Comparison of ENCODE assay signal across 12 cellular contexts in the genomic region with DNA sequence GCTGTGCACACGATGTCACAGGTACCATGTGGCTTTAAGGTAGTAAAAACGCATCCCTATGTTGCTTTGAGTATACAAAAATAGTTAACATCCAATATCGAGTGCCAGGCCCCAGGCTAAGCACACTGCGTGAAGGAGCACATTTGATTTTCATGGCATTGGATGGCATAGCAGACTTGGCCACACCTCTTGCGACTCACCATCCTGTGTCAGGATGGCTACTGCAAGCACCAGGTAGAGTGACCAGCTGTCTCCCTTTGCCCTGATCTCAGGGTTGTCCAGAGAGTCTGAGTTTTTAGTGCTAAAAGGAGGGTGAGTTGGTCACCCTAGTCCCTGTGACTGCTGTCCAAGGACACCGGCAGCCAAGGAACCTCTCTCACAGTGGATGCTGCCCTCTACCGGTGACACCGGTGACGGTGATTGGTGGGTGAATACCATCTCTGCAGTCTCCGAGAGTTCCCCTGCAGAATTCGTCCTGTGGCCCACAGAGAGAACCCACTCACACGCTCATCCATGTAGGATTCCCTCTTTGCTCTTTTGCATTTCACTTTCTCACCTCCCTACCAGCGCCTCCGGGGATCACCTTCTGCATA.
DNase-seq lines count a peak whose midpoint lies in the region; ATAC-seq and TF ChIP-seq lines count a peak whose summit lies in the region.
"Had no signal": no experiment of that assay in that cellular context is flagged by ENCODE, and none has a peak within 500 bp of the region (broad histone marks: within the 10 kb centered on the region; RNA-seq: fewer than 3 reads in every experiment).

No MANE protein-coding gene starts in this region.

- 0 out of 2 replicates have a peak overlapping the region, but pooled peaks have one; percentile 37 for H3K14ac ChIP-seq in IMR-90 (replicated peaks; ENCODE audit: low read depth, low read length)

- no peak overlapping the region; the same call in 2 of the 3 replicates for H2BK15ac ChIP-seq in IMR-90 (ENCODE audit: low read depth, low read length)

- H3K4me3 Mint-ChIP-seq in endothelial cell (ENCODE audit: unreplicated experiment): no peak overlapping the region
- H3K4me3 Mint-ChIP-seq in activated T-cell treated with anti-CD3 and anti-CD28 coated beads, Interleukin-2, amount 50 U/mL, for 72 hours: no peak overlapping the region
- H3K4me3 Mint-ChIP-seq: activated B cell treated with CpG ODN at 0.5 μM for 24 hours; natural killer cell treated with Interleukin-12 subunit alpha and Interleukin-12 subunit beta and Interleukin-15 and Interleukin-18, amount 100 ng/mL, for 72 hours had no signal

- H3K4me1 ChIP-seq in IMR-90 (ENCODE audit: control insufficient read depth, insufficient read depth, low read length) (peaks cover 2% of the 10 kb centered on the region; the same call in 1 of the 2 replicates), left lung (peaks cover 6 to 18% of the 10 kb centered on the region in 2 donors)

- H3K27ac Mint-ChIP-seq in endothelial cell (ENCODE audit: unreplicated experiment): no peak overlapping the region
- no peak overlapping the region for H3K27ac Mint-ChIP-seq in activated T-cell treated with anti-CD3 and anti-CD28 coated beads, Interleukin-2, amount 50 U/mL, for 72 hours
- H3K27ac Mint-ChIP-seq: activated B cell treated with CpG ODN at 0.5 μM for 24 hours; natural killer cell treated with Interleukin-12 subunit alpha and Interleukin-12 subunit beta and Interleukin-15 and Interleukin-18, amount 100 ng/mL, for 72 hours had no signal

- H3K4me2 ChIP-seq in IMR-90 (ENCODE audit: low read depth, low read length): no peak overlapping the region

- H3K9ac ChIP-seq in IMR-90 (ENCODE audit: low read depth, low read length): no peak overlapping the region

- no peak overlapping the region for H3K18ac ChIP-seq in IMR-90 (ENCODE audit: low read depth, low read length)

- no peak overlapping the region for H3K56ac ChIP-seq in IMR-90 (ENCODE audit: extremely low read depth, insufficient read depth, low read length)

- H3K9me1 ChIP-seq in IMR-90 (ENCODE audit: insufficient read depth, low read length): peaks cover 17% of the 10 kb centered on the region

- H3K36me3 ChIP-seq in IMR-90 (ENCODE audit: control insufficient read depth, insufficient read depth, low read length): peaks cover 5% of the 10 kb centered on the region
- H3K36me3 ChIP-seq in left lung: no peaks in the 10 kb centered on the region

- peaks cover 30% of the 10 kb centered on the region; the same call in 1 of the 2 replicates for H4K20me1 ChIP-seq in IMR-90 (ENCODE audit: insufficient read depth, low read length)

- H3K4ac ChIP-seq in IMR-90 (ENCODE audit: low read depth, low read length): peak overlapping the region; percentile 7; the same call in 1 of the 2 replicates

- in situ Hi-C loops in ACHN (cut with HindIII; ENCODE audit: low pct_ligation_motif_present, low pct_unique_long_range_greater_than_20kb, low sequenced_read_pairs): no loop called here
- in situ Hi-C loops in IMR-90 (cut with MboI; ENCODE audit: low sequenced_read_pairs): no loop called here

- CTCF ChIA-PET in IMR-90 (lab: Yijun Ruan, JAX): interaction anchor here (0.7 kb wide), 1 partner anchor 35 kb away, joined by 4 read pairs; no protein-coding TSS in a partner anchor

- H3K9me3 Mint-ChIP-seq in endothelial cell (ENCODE audit: unreplicated experiment): no peaks in the 10 kb centered on the region
- H3K9me3 Mint-ChIP-seq in activated T-cell treated with anti-CD3 and anti-CD28 coated beads, Interleukin-2, amount 50 U/mL, for 72 hours: no peaks in the 10 kb centered on the region
- H3K9me3 Mint-ChIP-seq: natural killer cell treated with Interleukin-12 subunit alpha and Interleukin-12 subunit beta and Interleukin-15 and Interleukin-18, amount 100 ng/mL, for 72 hours had no signal

- ATAC-seq in IMR-90 (ENCODE audit: low read depth) (no peak), left lung (peak; percentile 9), HG02571 (IDR thresholded peaks at IDR 0.05; ENCODE audit: unreplicated experiment) (no peak)
- no peak for ATAC-seq in activated T-cell treated with anti-CD3 and anti-CD28 coated beads, Interleukin-2, amount 50 U/mL, for 72 hours (replicated peaks in 1 of 2)
- ATAC-seq: natural killer cell treated with Interleukin-12 subunit alpha and Interleukin-12 subunit beta and Interleukin-15 and Interleukin-18, amount 100 ng/mL, for 72 hours had no signal

- no peak overlapping the region for H3K23ac ChIP-seq in IMR-90 (ENCODE audit: low read depth, low read length)

- no peak for TF ChIP-seq POLR2A in IMR-90 (IDR thresholded peaks at IDR 0.05; ENCODE audit: low read depth, low read length)

- H2BK20ac ChIP-seq in IMR-90 (ENCODE audit: low read depth, low read length): no peak overlapping the region

- TF ChIP-seq CTCF in IMR-90 (conservative IDR thresholded peaks at IDR 0.05; ENCODE audit: low read depth, low read length): no peak
- no peak for TF ChIP-seq CTCF in endothelial cell (IDR thresholded peaks at IDR 0.05; ENCODE audit: unreplicated experiment)
- TF ChIP-seq CTCF in left lung (IDR thresholded peaks at IDR 0.05): no peak

- 100% methylated on average over 2 of the region's 14 CpGs; no CpG with 5 or more reads in 1 of the 2 experiments for WGBS in IMR-90 (ENCODE audit: extremely low coverage in 2 of 2, insufficient read length in 1 of 2), 2 experiments

- H3K27ac ChIP-seq in IMR-90 (ENCODE audit: insufficient read depth, low read length): no peak overlapping the region
- no peak overlapping the region for H3K27ac ChIP-seq in left lung

- H3K27me3 ChIP-seq in IMR-90 (ENCODE audit: control insufficient read depth, insufficient read depth, low read length) (no peaks in the 10 kb centered on the region), left lung (no peaks in the 10 kb centered on the region)

- peaks cover 21 to 62% of the 10 kb centered on the region in 2 experiments for H3K79me1 ChIP-seq in IMR-90 (ENCODE audit: low read depth in 1 of 2, low read length in 2 of 2)

- no TSS peak for BruUV-seq in IMR-90 (replicated peaks; lab: Mats Ljungman, UMichigan)

- no peak overlapping the region for H3K4me3 ChIP-seq in IMR-90 (ENCODE audit: insufficient read depth, low read depth, low read length)
- no peak overlapping the region for H3K4me3 ChIP-seq in left lung

- no peak overlapping the region for H4K5ac ChIP-seq in IMR-90 (ENCODE audit: low read depth, low read length)

- H3K27me3 Mint-ChIP-seq in endothelial cell (ENCODE audit: unreplicated experiment): no peaks in the 10 kb centered on the region
- H3K27me3 Mint-ChIP-seq in activated T-cell treated with anti-CD3 and anti-CD28 coated beads, Interleukin-2, amount 50 U/mL, for 72 hours (ENCODE audit: low read depth): peaks cover 7% of the 10 kb centered on the region
- H3K27me3 Mint-ChIP-seq: activated B cell treated with CpG ODN at 0.5 μM for 24 hours; natural killer cell treated with Interleukin-12 subunit alpha and Interleukin-12 subunit beta and Interleukin-15 and Interleukin-18, amount 100 ng/mL, for 72 hours had no signal

- no peak for TF ChIP-seq RAD21 in IMR-90 (IDR thresholded peaks at IDR 0.05; ENCODE audit: low read length)

- H2BK120ac ChIP-seq in IMR-90 (ENCODE audit: low read depth, low read length): peak overlapping the region; percentile 26; the same call in 1 of the 2 replicates

- H2AK9ac ChIP-seq in IMR-90 (replicated peaks; ENCODE audit: low read depth, low read length, poor library complexity): no peak overlapping the region

- no peak overlapping the region for H4K91ac ChIP-seq in IMR-90 (ENCODE audit: insufficient read depth, low read depth, low read length)

- H3K9me3 ChIP-seq in IMR-90 (ENCODE audit: control insufficient read depth, insufficient read depth, low read length): no peaks in the 10 kb centered on the region
- H3K9me3 ChIP-seq in left lung: no peaks in the 10 kb centered on the region

- POLR2A ChIA-PET in IMR-90 (lab: Charles Lee; ENCODE audit: unreplicated experiment): no interaction called here

- no peak overlapping the region for H4K8ac ChIP-seq in IMR-90 (ENCODE audit: low read depth in 2 of 2, low read length in 2 of 2)

- DNase-seq in ACHN (peak; percentile 32), IMR-90 (no peak), endothelial cell (ENCODE audit: low spot score) (peak; percentile 8), left lung (no peak)
- no peak for DNase-seq in activated T-cell treated with anti-CD3 and anti-CD28 coated beads, Interleukin-2, amount 50 U/mL, for 72 hours
- no peak for DNase-seq in stimulated activated CD4-positive, alpha-beta T cell treated with anti-CD3 and anti-CD28 coated beads, Interleukin-15, amount 100 ng/mL, for 24 hours
- no peak for DNase-seq in activated CD8-positive, alpha-beta memory T cell treated with anti-CD3 and anti-CD28 coated beads, Interleukin-2, amount 50 U/mL, for 48 hours
- DNase-seq: activated B cell treated with CpG ODN at 0.5 μM for 24 hours, NCI-H1105 treated with DMSO at 0.1 percent for 48 hours, SIG-M5 had no signal

- dilution Hi-C loops in IMR-90 (cut with HindIII; ENCODE audit: low sequenced_read_pairs, unreplicated experiment): no loop called here

- no peak overlapping the region for H2BK5ac ChIP-seq in IMR-90 (ENCODE audit: low read depth, low read length, poor library complexity, severe bottlenecking)

- no peaks in the 10 kb centered on the region for H3K36me3 Mint-ChIP-seq in endothelial cell (ENCODE audit: low read depth, unreplicated experiment)
- no peaks in the 10 kb centered on the region for H3K36me3 Mint-ChIP-seq in activated T-cell treated with anti-CD3 and anti-CD28 coated beads, Interleukin-2, amount 50 U/mL, for 72 hours (ENCODE audit: insufficient read depth in 2 of 2)
- H3K36me3 Mint-ChIP-seq: natural killer cell treated with Interleukin-12 subunit alpha and Interleukin-12 subunit beta and Interleukin-15 and Interleukin-18, amount 100 ng/mL, for 72 hours had no signal

- H3K4me1 Mint-ChIP-seq in endothelial cell (ENCODE audit: unreplicated experiment): peaks cover 3% of the 10 kb centered on the region
- no peaks in the 10 kb centered on the region for H3K4me1 Mint-ChIP-seq in activated T-cell treated with anti-CD3 and anti-CD28 coated beads, Interleukin-2, amount 50 U/mL, for 72 hours (ENCODE audit: low read depth)
- H3K4me1 Mint-ChIP-seq: activated B cell treated with CpG ODN at 0.5 μM for 24 hours had no signal

- H2AK5ac ChIP-seq in IMR-90 (ENCODE audit: low read depth, low read length): peak overlapping the region; percentile 44; the same call in 1 of the 2 replicates

- H2AFZ ChIP-seq in IMR-90 (replicated peaks; ENCODE audit: low read length, poor library complexity): no peak overlapping the region

- intact Hi-C loops in IMR-90 (cut with micrococcal nuclease): no loop called here
- intact Hi-C loops in left lung (cut with DNase I): no loop called here

TF ChIP-seq in IMR-90, 13 proteins besides CTCF, POLR2A, EP300 and RAD21 (continues in another document):
- no peak for TF ChIP-seq CHD1 (IDR thresholded peaks at IDR 0.05; ENCODE audit: low read depth, low read length)
- TF ChIP-seq RCOR1 (IDR thresholded peaks at IDR 0.05; ENCODE audit: insufficient replicate concordance, low read length): no peak
- TF ChIP-seq SMC3 (IDR thresholded peaks at IDR 0.05; ENCODE audit: low read depth, low read length): no peak
- TF ChIP-seq MAFK (IDR thresholded peaks at IDR 0.05; ENCODE audit: low read depth, low read length): no peak
- TF ChIP-seq BHLHE40 (IDR thresholded peaks at IDR 0.05; ENCODE audit: low read depth, low read length): no peak
- TF ChIP-seq CEBPB (IDR thresholded peaks at IDR 0.05; ENCODE audit: low read depth, low read length): no peak
- TF ChIP-seq MXI1 (IDR thresholded peaks at IDR 0.05; ENCODE audit: borderline replicate concordance, low read depth, low read length): no peak

Comparison
In these comparisons a context has a peak if more than half of its experiments do, and no peak if none do; other contexts are left out.
1. DNase-seq: peak in ACHN (single experiment) and endothelial cell (single experiment); none in IMR-90 (single experiment), left lung (0 of 2), activated T-cell treated with anti-CD3 and anti-CD28 coated beads, Interleukin-2, amount 50 U/mL, for 72 hours (0 of 2), stimulated activated CD4-positive, alpha-beta T cell treated with anti-CD3 and anti-CD28 coated beads, Interleukin-15, amount 100 ng/mL, for 24 hours (single experiment) and activated CD8-positive, alpha-beta memory T cell treated with anti-CD3 and anti-CD28 coated beads, Interleukin-2, amount 50 U/mL, for 48 hours (single experiment).